Comparison of ENCODE assay signal across 6 cellular contexts in the genomic region with DNA sequence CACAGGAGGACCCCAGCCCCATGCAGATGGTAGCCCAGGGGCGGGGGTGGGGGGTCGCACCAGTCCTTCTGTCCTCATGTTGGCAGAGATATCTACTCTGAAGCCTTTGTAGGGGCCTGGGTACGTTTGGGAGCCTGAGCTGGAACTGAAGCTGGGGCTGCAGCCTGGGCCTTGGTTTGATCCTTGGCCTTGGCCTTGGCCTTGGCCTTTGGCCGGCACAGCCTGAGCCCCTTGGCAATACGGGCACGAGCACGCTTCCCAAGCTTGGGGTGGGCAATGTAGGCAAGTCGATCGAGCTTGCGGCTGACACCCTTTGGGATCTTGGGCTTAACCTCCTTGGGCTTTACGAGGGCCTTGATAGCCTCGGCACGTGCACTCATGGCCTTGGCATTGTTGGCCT. TPM values are rescaled to one million over a fixed set of nuclear protein-coding genes. Genes with fewer than 3 reads are reported as not detected.
A peak's percentile ranks its signal among the peaks of the same experiment; 100 is the strongest.
DNase-seq lines count a peak whose midpoint lies in the region; ATAC-seq, FAIRE-seq and TF ChIP-seq lines count a peak whose summit lies in the region.
"Not testable (repeated sequence)": the region's sequence is repeated elsewhere in the genome, so short reads cannot be mapped to it uniquely, and the experiment has no call there.

No MANE protein-coding gene starts in this region.

- H3K27ac ChIP-seq in A549, result peak overlapping the region in 1 of 2 experiments; percentile 40; a peak in 1 of 6 replicates
- H3K27ac ChIP-seq in H9 (ENCODE audit: insufficient read length, low read depth, low read length); SK-N-SH (ENCODE audit: low read depth in 2 of 2, low read length in 1 of 2): not testable (repeated sequence)

- H3K9me2 ChIP-seq in SK-N-SH, result not testable (repeated sequence)

- not testable (repeated sequence) for H3K18ac ChIP-seq in H9 (ENCODE audit: insufficient read length, low read depth, low read length)

- peak overlapping the region; percentile 98 for H3K4me2 ChIP-seq in A549
- H3K4me2 ChIP-seq in H9 (ENCODE audit: insufficient read depth, insufficient read length, low read length), result not testable (repeated sequence)
- H3K4me2 ChIP-seq in SK-N-SH, result peak overlapping the region; percentile 95; the same call in 1 of the 2 replicates

- H4K8ac ChIP-seq in H9 (replicated peaks; ENCODE audit: insufficient read length, low read depth, low read length), result not testable (repeated sequence)

- not testable (repeated sequence) for TF ChIP-seq RAD21 in A549 (conservative IDR thresholded peaks at IDR 0.05 in 1 of 2, IDR thresholded peaks at IDR 0.05 in 1 of 2); SK-N-SH (IDR thresholded peaks at IDR 0.05; ENCODE audit: low read length)

- H3K56ac ChIP-seq in H9 (ENCODE audit: insufficient read length, low read depth, low read length), result not testable (repeated sequence)

- H2AFZ ChIP-seq in H9 (ENCODE audit: low read length); SK-N-SH (ENCODE audit: low read depth): not testable (repeated sequence)

- H3K4me3 Mint-ChIP-seq in H9 (peak overlapping the region; percentile 100), brain (peak overlapping the region in 4 of 5 experiments; percentile 30 to 100 (median 100))
- peak overlapping the region; percentile 99 for H3K4me3 Mint-ChIP-seq in activated T-cell treated with anti-CD3 and anti-CD28 coated beads, Interleukin-2, amount 50 U/mL, for 4 hours
- H3K4me3 Mint-ChIP-seq in natural killer cell treated with Interleukin-12 subunit alpha and Interleukin-12 subunit beta and Interleukin-15 and Interleukin-18, amount 100 ng/mL, for 72 hours, result peak overlapping the region; percentile 99

- H3K4me1 ChIP-seq in A549, result peaks cover 31% of the 10 kb centered on the region; the same call in 2 of the 3 replicates
- H3K4me1 ChIP-seq in H9 (ENCODE audit: insufficient read depth, low read length), result not testable (repeated sequence)
- peaks cover 9 to 28% of the 10 kb centered on the region in 2 experiments; a peak in 3 of 4 replicates for H3K4me1 ChIP-seq in SK-N-SH (ENCODE audit: control insufficient read depth in 1 of 2, insufficient read depth in 2 of 2, low read depth in 1 of 2, low read length in 1 of 2)

- H3K36me3 ChIP-seq in SK-N-SH (replicated peaks in 1 of 2; ENCODE audit: control insufficient read depth in 1 of 2, insufficient read depth in 2 of 2, low read length in 1 of 2), result peaks cover 23 to 25% of the 10 kb centered on the region in 2 experiments

- not testable (repeated sequence) for H3K27me3 ChIP-seq in H9 (ENCODE audit: insufficient read depth, low read length); SK-N-SH (ENCODE audit: insufficient read depth)

- H3K4ac ChIP-seq in H9 (ENCODE audit: low read depth, low read length), result not testable (repeated sequence)

- H3K79me1 ChIP-seq in H9 (ENCODE audit: insufficient read depth, low read depth, low read length, poor library complexity, severe bottlenecking), result not testable (repeated sequence)

- POLR2A ChIA-PET in A549 (lab: Yijun Ruan, JAX), result interaction anchor here (3.4 kb wide), 1 partner anchor 11 kb away, joined by 14 read pairs; a partner anchor contains a TSS
- POLR2A ChIA-PET in SK-N-SH (lab: Yijun Ruan, JAX), result interaction anchor here (2.9 to 4.8 kb wide), 2 partner anchors 11 to 19 kb away, joined by 20 to 42 read pairs; a partner anchor contains a TSS

- not testable (repeated sequence) for H2BK120ac ChIP-seq in H9 (ENCODE audit: low read depth, low read length, poor library complexity, severe bottlenecking)

- not testable (repeated sequence) for H2BK15ac ChIP-seq in H9 (ENCODE audit: low read depth, low read length)

- H4K5ac ChIP-seq in H9 (ENCODE audit: insufficient read length, low read depth, low read length), result not testable (repeated sequence)

- not testable (repeated sequence) for H3K9ac ChIP-seq in H9 (ENCODE audit: extremely low read depth, insufficient read length, low read length); SK-N-SH

- not testable (repeated sequence) for H3K4me3 ChIP-seq in A549; SK-N-SH (ENCODE audit: low read depth in 2 of 2, low read length in 1 of 2)

- not testable (repeated sequence) for TF ChIP-seq POLR2A in A549 (IDR thresholded peaks at IDR 0.05; ENCODE audit: low read length)

- H3T11ph ChIP-seq in H9 (ENCODE audit: low read length), result not testable (repeated sequence)

- peaks cover 40 to 47% (median 46%) of the 10 kb centered on the region in 3 experiments for H3K36me3 Mint-ChIP-seq in H9 (ENCODE audit: insufficient read depth in 1 of 3, low read depth in 3 of 3)
- H3K36me3 Mint-ChIP-seq in activated T-cell treated with anti-CD3 and anti-CD28 coated beads, Interleukin-2, amount 50 U/mL, for 4 hours (ENCODE audit: insufficient read depth), result peaks cover 37% of the 10 kb centered on the region
- H3K36me3 Mint-ChIP-seq in brain, result peaks cover 41% of the 10 kb centered on the region
- peaks cover 18% of the 10 kb centered on the region for H3K36me3 Mint-ChIP-seq in natural killer cell treated with Interleukin-12 subunit alpha and Interleukin-12 subunit beta and Interleukin-15 and Interleukin-18, amount 100 ng/mL, for 72 hours

- not testable (repeated sequence) for FAIRE-seq in A549 (lab: Jason Lieb, UNC)

- peaks cover 11% of the 10 kb centered on the region for H3K23me2 ChIP-seq in H9 (ENCODE audit: insufficient read length, low read depth, low read length, poor library complexity, severe bottlenecking)

- not testable (repeated sequence) for H2BK20ac ChIP-seq in H9 (ENCODE audit: low read depth, low read length, poor library complexity, severe bottlenecking)

- H3K79me2 ChIP-seq in H9 (ENCODE audit: insufficient read depth, low read length), result peaks cover 10% of the 10 kb centered on the region; the same call in 1 of the 2 replicates
- H3K79me2 ChIP-seq in SK-N-SH (ENCODE audit: insufficient read depth), result peaks cover 46% of the 10 kb centered on the region

- H2BK12ac ChIP-seq in H9 (ENCODE audit: insufficient read length, low read depth, low read length), result not testable (repeated sequence)

- not testable (repeated sequence) for H3K23ac ChIP-seq in H9 (ENCODE audit: insufficient read length, low read depth, low read length)

- not testable (repeated sequence) for H4K91ac ChIP-seq in H9 (ENCODE audit: insufficient read length, low read depth, low read length)

- not testable (repeated sequence) for H2BK5ac ChIP-seq in H9 (ENCODE audit: insufficient read length, low read length)

- ATAC-seq in A549; activated T-cell treated with anti-CD3 and anti-CD28 coated beads, Interleukin-2, amount 50 U/mL, for 4 hours; natural killer cell treated with Interleukin-12 subunit alpha and Interleukin-12 subunit beta and Interleukin-15 and Interleukin-18, amount 100 ng/mL, for 72 hours: not testable (repeated sequence)

- no CpG with 5 or more reads among the region's 13 CpGs for WGBS in A549 (ENCODE audit: missing lambda C conversion rate)
- no CpG with 5 or more reads among the region's 13 CpGs for whole genome bisulfite sequencing in H9 (ENCODE audit: extremely low coverage, insufficient read length, low lambda C conversion rate)
- WGBS in SK-N-SH (ENCODE audit: low lambda C conversion rate), result 100% methylated on average over 2 of the region's 13 CpGs

- H3K27ac Mint-ChIP-seq in H9 (peak overlapping the region in 2 of 3 experiments; percentile 77 to 92; a peak in 1 of 7 replicates), brain (peak overlapping the region in 1 of 5 experiments; percentile 48)
- H3K27ac Mint-ChIP-seq in natural killer cell treated with Interleukin-12 subunit alpha and Interleukin-12 subunit beta and Interleukin-15 and Interleukin-18, amount 100 ng/mL, for 72 hours, result peak overlapping the region; percentile 100

- H4K20me1 ChIP-seq in H9 (ENCODE audit: control insufficient read depth, insufficient read depth, insufficient read length), result not testable (repeated sequence)
- H4K20me1 ChIP-seq in SK-N-SH (ENCODE audit: insufficient read depth), result 0 out of 2 replicates have a peak, but pooled peaks cover 15% of the 10 kb centered on the region

- TF ChIP-seq EP300 in A549 (IDR thresholded peaks at IDR 0.05); SK-N-SH (IDR thresholded peaks at IDR 0.05; ENCODE audit: borderline replicate concordance in 1 of 2, low read depth in 1 of 2, low read length in 1 of 2): not testable (repeated sequence)

- H3K9me3 Mint-ChIP-seq in H9; activated T-cell treated with anti-CD3 and anti-CD28 coated beads, Interleukin-2, amount 50 U/mL, for 4 hours; brain; natural killer cell treated with Interleukin-12 subunit alpha and Interleukin-12 subunit beta and Interleukin-15 and Interleukin-18, amount 100 ng/mL, for 72 hours: not testable (repeated sequence)

- not testable (repeated sequence) for H3K9me3 ChIP-seq in A549; H9 (ENCODE audit: control insufficient read depth, low read depth, low read length); SK-N-SH

- H3K14ac ChIP-seq in H9 (ENCODE audit: insufficient read depth, low read length), result not testable (repeated sequence)

- H3K4me1 Mint-ChIP-seq in H9 (peaks cover 24 to 38% of the 10 kb centered on the region in 2 experiments), brain (peaks cover 47% of the 10 kb centered on the region)
- H3K4me1 Mint-ChIP-seq in activated T-cell treated with anti-CD3 and anti-CD28 coated beads, Interleukin-2, amount 50 U/mL, for 4 hours (ENCODE audit: low read depth), result peaks cover 30% of the 10 kb centered on the region
- peaks cover 30 to 36% of the 10 kb centered on the region in 2 donors for H3K4me1 Mint-ChIP-seq in natural killer cell treated with Interleukin-12 subunit alpha and Interleukin-12 subunit beta and Interleukin-15 and Interleukin-18, amount 100 ng/mL, for 72 hours (ENCODE audit: low read depth in 2 of 2)

- CTCF ChIA-PET in A549 (lab: Yijun Ruan, JAX), result interaction anchor here (1.4 to 2.7 kb wide), 2 partner anchors 11 to 52 kb away, joined by 3 to 13 read pairs; a partner anchor contains a TSS
- CTCF ChIA-PET in SK-N-SH (lab: Yijun Ruan, JAX), result interaction anchor here (1.2 to 3.9 kb wide), 7 partner anchors 8 to 129 kb away, joined by 3 to 23 read pairs (median 6); a partner anchor contains a TSS

- not testable (repeated sequence) for H3K27me3 Mint-ChIP-seq in H9 (ENCODE audit: low read depth); activated T-cell treated with anti-CD3 and anti-CD28 coated beads, Interleukin-2, amount 50 U/mL, for 4 hours (ENCODE audit: low read depth); natural killer cell treated with Interleukin-12 subunit alpha and Interleukin-12 subunit beta and Interleukin-15 and Interleukin-18, amount 100 ng/mL, for 72 hours
- H3K27me3 Mint-ChIP-seq in brain, result peaks cover 15% of the 10 kb centered on the region

- not testable (repeated sequence) for H2AK5ac ChIP-seq in H9 (ENCODE audit: insufficient read length, low read length)

- TF ChIP-seq CTCF in A549 (IDR thresholded peaks at IDR 0.05); H9 (conservative IDR thresholded peaks at IDR 0.05); SK-N-SH (IDR thresholded peaks at IDR 0.05); brain (conservative IDR thresholded peaks at IDR 0.05): not testable (repeated sequence)

- DNase-seq in A549 (ENCODE audit: low read depth in 1 of 2, low spot score in 1 of 2); H9; SK-N-SH; activated T-cell treated with anti-CD3 and anti-CD28 coated beads, Interleukin-2, amount 50 U/mL, for 4 hours; natural killer cell treated with Interleukin-12 subunit alpha and Interleukin-12 subunit beta and Interleukin-15 and Interleukin-18, amount 100 ng/mL, for 72 hours (ENCODE audit: low spot score): not testable (repeated sequence)

- H3F3A ChIP-seq in SK-N-SH (replicated peaks; ENCODE audit: insufficient read depth), result peaks cover 43% of the 10 kb centered on the region

RNA-seq across cellular contexts. Expression of a gene that starts 2.0 kb away (rescaled TPM):
- polyA plus RNA-seq in A549 (2011; rRNA removed) (808 and 909 TPM in 2 replicates), A549 (2017; fragmentation: RNase III; extraction: RNeasy Plus Mini Kit Qiagen cat#74134 plus additional on column Dnase treatment) (1,098 to 1,170 TPM (median 1,152 TPM) in 3 replicates), SK-N-SH (2012; rRNA removed) (3,173 and 3,642 TPM in 2 replicates), brain (ENCODE audit: insufficient read depth, low read depth, low replicate concordance) (1,543 TPM)
- 1,629 and 1,737 TPM in 2 replicates for polyA plus RNA-seq in A549 (2012; cell fraction: cytosol; rRNA removed)
- 758 and 846 TPM in 2 replicates for polyA plus RNA-seq in A549 (2012; cell fraction: nucleus; rRNA removed)
- polyA minus RNA-seq in A549 (2011; rRNA and poly(A)+ RNA removed), result 488 and 529 TPM in 2 replicates
- total RNA-seq in H9 (2021), result 1,592 and 1,656 TPM in 2 replicates
- 2,707 and 3,782 TPM in 2 replicates for polyA plus RNA-seq in SK-N-SH (2012; cell fraction: cytosol; rRNA removed)
- 883 and 941 TPM in 2 replicates for polyA plus RNA-seq in SK-N-SH (2012; cell fraction: nucleus; rRNA removed)
- 1,000 to 10,000 TPM; 1,732 to 1,841 (median 1,813) TPM for total RNA-seq in activated T-cell treated with anti-CD3 and anti-CD28 coated beads, Interleukin-2, amount 50 U/mL, for 4 hours
- 100 to 1,000 TPM; 598 to 910 TPM for total RNA-seq in natural killer cell treated with Interleukin-12 subunit alpha and Interleukin-12 subunit beta and Interleukin-15 and Interleukin-18, amount 100 ng/mL, for 72 hours

RNA-seq across cellular contexts. Expression of a gene that starts 10.3 kb away (rescaled TPM):
- polyA plus RNA-seq in A549 (2011; rRNA removed) (21.1 and 25.1 TPM in 2 replicates), A549 (2017; fragmentation: RNase III; extraction: RNeasy Plus Mini Kit Qiagen cat#74134 plus additional on column Dnase treatment) (19.9 to 21.4 TPM (median 20.7 TPM) in 3 replicates), SK-N-SH (2012; rRNA removed) (93.0 and 96.2 TPM in 2 replicates), brain (ENCODE audit: insufficient read depth, low read depth, low replicate concordance) (11.5 TPM)
- polyA plus RNA-seq in A549 (2012; cell fraction: cytosol; rRNA removed), result 41.4 and 48.5 TPM in 2 replicates
- polyA plus RNA-seq in A549 (2012; cell fraction: nucleus; rRNA removed), result 73.1 and 85.8 TPM in 2 replicates
- polyA minus RNA-seq in A549 (2011; rRNA and poly(A)+ RNA removed), result 44.2 and 48.5 TPM in 2 replicates
- 62.6 and 63.6 TPM in 2 replicates for total RNA-seq in H9 (2021)
- polyA plus RNA-seq in SK-N-SH (2012; cell fraction: cytosol; rRNA removed), result 44.0 and 62.5 TPM in 2 replicates
- 136 and 173 TPM in 2 replicates for polyA plus RNA-seq in SK-N-SH (2012; cell fraction: nucleus; rRNA removed)
- 10 to 100 TPM; 47.6 to 58.1 (median 55.9) TPM for total RNA-seq in activated T-cell treated with anti-CD3 and anti-CD28 coated beads, Interleukin-2, amount 50 U/mL, for 4 hours
- 10 to 100 TPM; 22.4 to 42.6 TPM for total RNA-seq in natural killer cell treated with Interleukin-12 subunit alpha and Interleukin-12 subunit beta and Interleukin-15 and Interleukin-18, amount 100 ng/mL, for 72 hours

RNA-seq across cellular contexts. Expression of a gene that starts 18.8 kb away (rescaled TPM):
- polyA plus RNA-seq in A549 (2011; rRNA removed), result 6.3 and 7.5 TPM in 2 replicates
- polyA plus RNA-seq in A549 (2012; cell fraction: cytosol; rRNA removed), result 26.3 and 32.3 TPM in 2 replicates
- 16.0 and 22.2 TPM in 2 replicates for polyA plus RNA-seq in A549 (2012; cell fraction: nucleus; rRNA removed)
- polyA plus RNA-seq in A549 (2017; fragmentation: RNase III; extraction: RNeasy Plus Mini Kit Qiagen cat#74134 plus additional on column Dnase treatment), result 9.1 to 9.5 TPM (median 9.5 TPM) in 3 replicates
- polyA minus RNA-seq in A549 (2011; rRNA and poly(A)+ RNA removed), result 6.1 and 7.1 TPM in 2 replicates
- 3.0 and 3.1 TPM in 2 replicates for total RNA-seq in H9 (2021)
- polyA plus RNA-seq in SK-N-SH (2012; rRNA removed), result 22.1 and 31.5 TPM in 2 replicates
- polyA plus RNA-seq in SK-N-SH (2012; cell fraction: cytosol; rRNA removed), result 18.6 and 24.8 TPM in 2 replicates
- polyA plus RNA-seq in SK-N-SH (2012; cell fraction: nucleus; rRNA removed), result 13.5 and 18.1 TPM in 2 replicates
- total RNA-seq in activated T-cell treated with anti-CD3 and anti-CD28 coated beads, Interleukin-2, amount 50 U/mL, for 4 hours, result 10 to 100 TPM; 11.8 to 19.7 (median 12.6) TPM
- 70.3 TPM for polyA plus RNA-seq in brain (ENCODE audit: insufficient read depth, low read depth, low replicate concordance)
- 10 to 100 TPM in 1 of 2 donors, 1 to 10 TPM in 1; 8.7 to 13.1 TPM for total RNA-seq in natural killer cell treated with Interleukin-12 subunit alpha and Interleukin-12 subunit beta and Interleukin-15 and Interleukin-18, amount 100 ng/mL, for 72 hours

RNA-seq across cellular contexts. Expression of a gene that starts 19.8 kb away (rescaled TPM):
- 37.9 and 39.7 TPM in 2 replicates for polyA plus RNA-seq in A549 (2011; rRNA removed)
- 28.5 and 45.0 TPM in 2 replicates for polyA plus RNA-seq in A549 (2012; cell fraction: cytosol; rRNA removed)
- polyA plus RNA-seq in A549 (2012; cell fraction: nucleus; rRNA removed), result 26.0 and 34.7 TPM in 2 replicates
- 23.2 to 27.2 TPM (median 23.5 TPM) in 3 replicates for polyA plus RNA-seq in A549 (2017; fragmentation: RNase III; extraction: RNeasy Plus Mini Kit Qiagen cat#74134 plus additional on column Dnase treatment)
- 33.5 and 39.5 TPM in 2 replicates for polyA minus RNA-seq in A549 (2011; rRNA and poly(A)+ RNA removed)
- total RNA-seq in H9 (2021), result 7.4 and 8.4 TPM in 2 replicates
- polyA plus RNA-seq in SK-N-SH (2012; rRNA removed), result 64.1 and 88.3 TPM in 2 replicates
- polyA plus RNA-seq in SK-N-SH (2012; cell fraction: cytosol; rRNA removed), result 45.6 and 58.3 TPM in 2 replicates
- 45.8 and 64.4 TPM in 2 replicates for polyA plus RNA-seq in SK-N-SH (2012; cell fraction: nucleus; rRNA removed)
- 10 to 100 TPM; 27.4 to 30.9 (median 28.5) TPM for total RNA-seq in activated T-cell treated with anti-CD3 and anti-CD28 coated beads, Interleukin-2, amount 50 U/mL, for 4 hours
- 39.3 TPM for polyA plus RNA-seq in brain (ENCODE audit: insufficient read depth, low read depth, low replicate concordance)
- 10 to 100 TPM; 28.0 to 33.2 TPM for total RNA-seq in natural killer cell treated with Interleukin-12 subunit alpha and Interleukin-12 subunit beta and Interleukin-15 and Interleukin-18, amount 100 ng/mL, for 72 hours

RNA-seq across cellular contexts. Expression of a gene that starts 26.4 kb away (rescaled TPM):
- polyA plus RNA-seq in A549 (2011; rRNA removed), result 8.6 and 9.3 TPM in 2 replicates
- 18.9 and 23.2 TPM in 2 replicates for polyA plus RNA-seq in A549 (2012; cell fraction: cytosol; rRNA removed)
- 41.2 and 47.3 TPM in 2 replicates for polyA plus RNA-seq in A549 (2012; cell fraction: nucleus; rRNA removed)
- 10.9 to 11.5 TPM (median 11.0 TPM) in 3 replicates for polyA plus RNA-seq in A549 (2017; fragmentation: RNase III; extraction: RNeasy Plus Mini Kit Qiagen cat#74134 plus additional on column Dnase treatment)
- 12.2 and 17.2 TPM in 2 replicates for polyA minus RNA-seq in A549 (2011; rRNA and poly(A)+ RNA removed)
- total RNA-seq in H9 (2021), result 20.9 and 24.6 TPM in 2 replicates
- 97.4 and 118 TPM in 2 replicates for polyA plus RNA-seq in SK-N-SH (2012; rRNA removed)
- polyA plus RNA-seq in SK-N-SH (2012; cell fraction: cytosol; rRNA removed), result 43.8 and 61.7 TPM in 2 replicates
- polyA plus RNA-seq in SK-N-SH (2012; cell fraction: nucleus; rRNA removed), result 499 and 538 TPM in 2 replicates
- total RNA-seq in activated T-cell treated with anti-CD3 and anti-CD28 coated beads, Interleukin-2, amount 50 U/mL, for 4 hours, result 10 to 100 TPM in 2 of 3 donors, 1 to 10 TPM in 1; 9.8 to 12.3 (median 10.4) TPM
- polyA plus RNA-seq in brain (ENCODE audit: insufficient read depth, low read depth, low replicate concordance), result 151 TPM
- 1 to 10 TPM; 7.9 to 8.4 TPM for total RNA-seq in natural killer cell treated with Interleukin-12 subunit alpha and Interleukin-12 subunit beta and Interleukin-15 and Interleukin-18, amount 100 ng/mL, for 72 hours
